23 cellular contexts compared by ENCODE assay signal in the genomic region with DNA sequence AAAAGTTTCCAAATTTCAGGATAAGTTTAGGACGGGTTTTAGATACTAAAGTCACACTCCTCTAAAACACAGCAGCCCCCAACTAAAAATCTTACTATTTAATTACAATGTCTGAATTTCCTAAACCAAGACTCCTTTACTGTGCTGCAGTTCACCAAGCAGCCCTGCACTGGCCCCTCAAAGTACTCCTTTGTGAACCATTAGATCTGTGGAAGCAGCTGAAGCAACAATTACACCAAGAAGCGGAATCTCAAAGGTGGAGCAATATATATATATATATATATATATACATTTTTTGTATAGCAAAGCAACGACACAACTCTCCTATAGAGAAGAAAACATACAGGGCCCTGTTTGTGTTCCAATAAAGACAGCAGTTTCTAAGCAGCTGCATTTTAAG.
"Had no signal": no experiment of that assay in that cellular context is flagged by ENCODE, and none has a peak within 500 bp of the region (broad histone marks: within the 10 kb centered on the region; RNA-seq: fewer than 3 reads in every experiment).

No MANE protein-coding gene starts in this region.

- H3K27ac ChIP-seq: body of pancreas, skin epidermis, stomach, suprapubic skin, upper lobe of right lung had no signal

- DNase-seq: activated CD4-positive, alpha-beta T cell treated with anti-CD3 and anti-CD28 coated beads for 36 hours; activated CD4-positive, CD25-positive, alpha-beta regulatory T cell; activated CD8-positive, alpha-beta memory T cell treated with anti-CD3 and anti-CD28 coated beads, Interleukin-2, amount 10 ng/mL, durations not matched to agents 7 days and 5 days; activated CD8-positive, alpha-beta T cell treated with anti-CD3 and anti-CD28 coated beads, Interleukin-2, amount 10 ng/mL, durations not matched to agents 7 days and 5 days; activated naive CD8-positive, alpha-beta T cell treated with anti-CD3 and anti-CD28 coated beads, Interleukin-2, amount 50 U/mL, for 24 hours; activated T-cell treated with anti-CD3 and anti-CD28 coated beads, Interleukin-2, amount 50 U/mL, for 48 hours; anterior cingulate cortex; body of pancreas; naive thymus-derived CD4-positive, alpha-beta T cell; posterior cingulate gyrus; stimulated activated CD4-positive, alpha-beta T cell treated with anti-CD3 and anti-CD28 coated beads, Interleukin-12 subunit alpha, Interleukin-12 subunit beta, amount 100 ng/mL, for 4 hours; stimulated activated CD4-positive, alpha-beta T cell treated with anti-CD3 and anti-CD28 coated beads, Interleukin-4, amount 100 ng/mL, for 24 hours; stomach; tibial artery; upper lobe of right lung had no signal

- H3K36me3 ChIP-seq: tibial artery had no signal

- H3K9me3 Mint-ChIP-seq: activated naive CD4-positive, alpha-beta T cell treated with anti-CD3 and anti-CD28 coated beads, Interleukin-2, amount 50 U/mL, for 24 hours; activated naive CD8-positive, alpha-beta T cell treated with anti-CD3 and anti-CD28 coated beads, Interleukin-2, amount 50 U/mL, for 24 hours; activated T-helper 2 cell treated with anti-CD3 and anti-CD28 coated beads, Interferon-gamma antibody, Interleukin-2, Interleukin-4, amounts not matched to agents 10 μg/mL and 5 μg/mL and 100 μg/mL, durations not matched to agents 14 hours and 24 hours and 36 hours; stimulated activated effector memory CD8-positive, alpha-beta T cell treated with anti-CD3 and anti-CD28 coated beads, Interleukin-12 subunit alpha, Interleukin-12 subunit beta, amount 100 ng/mL, for 72 hours had no signal

- ATAC-seq: activated CD4-positive, alpha-beta T cell treated with anti-CD3 and anti-CD28 coated beads for 36 hours; activated CD8-positive, alpha-beta memory T cell treated with anti-CD3 and anti-CD28 coated beads, Interleukin-2, amount 10 ng/mL, durations not matched to agents 7 days and 5 days; activated CD8-positive, alpha-beta T cell treated with anti-CD3 and anti-CD28 coated beads, Interleukin-2, amount 10 ng/mL, durations not matched to agents 7 days and 5 days; activated naive CD8-positive, alpha-beta T cell treated with anti-CD3 and anti-CD28 coated beads, Interleukin-2, amount 50 U/mL, for 24 hours; body of pancreas; left lobe of liver; naive thymus-derived CD4-positive, alpha-beta T cell; sciatic nerve; stimulated activated effector memory CD8-positive, alpha-beta T cell treated with anti-CD3 and anti-CD28 coated beads, Interleukin-12 subunit alpha, Interleukin-12 subunit beta, amount 100 ng/mL, for 72 hours; upper lobe of right lung had no signal

- H3K27me3 ChIP-seq: body of pancreas, stomach, suprapubic skin, tibial artery, upper lobe of right lung had no signal

- H3K4me3 Mint-ChIP-seq: activated CD4-positive, alpha-beta T cell treated with anti-CD3 and anti-CD28 coated beads for 36 hours; activated CD8-positive, alpha-beta memory T cell treated with anti-CD3 and anti-CD28 coated beads, Interleukin-2, amount 10 ng/mL, durations not matched to agents 7 days and 5 days; activated CD8-positive, alpha-beta T cell treated with anti-CD3 and anti-CD28 coated beads, Interleukin-2, amount 10 ng/mL, durations not matched to agents 7 days and 5 days; activated naive CD4-positive, alpha-beta T cell treated with anti-CD3 and anti-CD28 coated beads, Interleukin-2, amount 50 U/mL, for 24 hours; activated naive CD8-positive, alpha-beta T cell treated with anti-CD3 and anti-CD28 coated beads, Interleukin-2, amount 50 U/mL, for 24 hours; naive thymus-derived CD4-positive, alpha-beta T cell; stimulated activated effector memory CD8-positive, alpha-beta T cell treated with anti-CD3 and anti-CD28 coated beads, Interleukin-12 subunit alpha, Interleukin-12 subunit beta, amount 100 ng/mL, for 72 hours had no signal

- H3K27ac Mint-ChIP-seq: activated CD4-positive, alpha-beta T cell treated with anti-CD3 and anti-CD28 coated beads for 36 hours; activated CD8-positive, alpha-beta memory T cell treated with anti-CD3 and anti-CD28 coated beads, Interleukin-2, amount 10 ng/mL, durations not matched to agents 7 days and 5 days; activated CD8-positive, alpha-beta T cell treated with anti-CD3 and anti-CD28 coated beads, Interleukin-2, amount 10 ng/mL, durations not matched to agents 7 days and 5 days; activated naive CD4-positive, alpha-beta T cell treated with anti-CD3 and anti-CD28 coated beads, Interleukin-2, amount 50 U/mL, for 24 hours; activated naive CD8-positive, alpha-beta T cell treated with anti-CD3 and anti-CD28 coated beads, Interleukin-2, amount 50 U/mL, for 24 hours; activated T-helper 2 cell treated with anti-CD3 and anti-CD28 coated beads, Interferon-gamma antibody, Interleukin-2, Interleukin-4, amounts not matched to agents 10 μg/mL and 5 μg/mL and 100 μg/mL, durations not matched to agents 14 hours and 24 hours and 36 hours; stimulated activated effector memory CD8-positive, alpha-beta T cell treated with anti-CD3 and anti-CD28 coated beads, Interleukin-12 subunit alpha, Interleukin-12 subunit beta, amount 100 ng/mL, for 72 hours had no signal

- H3K9me3 ChIP-seq: body of pancreas, stomach, suprapubic skin, tibial artery, upper lobe of right lung had no signal

- H3K4me1 ChIP-seq: body of pancreas, upper lobe of right lung had no signal

- H3K4me3 ChIP-seq: body of pancreas, lung, skin epidermis, stomach, suprapubic skin, tibial artery, upper lobe of right lung had no signal

- H3K27me3 Mint-ChIP-seq: activated CD4-positive, alpha-beta T cell treated with anti-CD3 and anti-CD28 coated beads for 36 hours; activated CD8-positive, alpha-beta memory T cell treated with anti-CD3 and anti-CD28 coated beads, Interleukin-2, amount 10 ng/mL, durations not matched to agents 7 days and 5 days; activated naive CD4-positive, alpha-beta T cell treated with anti-CD3 and anti-CD28 coated beads, Interleukin-2, amount 50 U/mL, for 24 hours; activated naive CD8-positive, alpha-beta T cell treated with anti-CD3 and anti-CD28 coated beads, Interleukin-2, amount 50 U/mL, for 24 hours; naive thymus-derived CD4-positive, alpha-beta T cell had no signal
